In genomic region chr7:23759556-23760391, GRCh38 we compare ENCODE assay signal across 13 cellular contexts. TPM values are rescaled to one million over a fixed set of nuclear protein-coding genes. Genes with fewer than 3 reads are reported as not detected.
DNase-seq lines count a peak whose midpoint lies in the region; ATAC-seq and TF ChIP-seq lines count a peak whose summit lies in the region.
"Had no signal": no experiment of that assay in that cellular context is flagged by ENCODE, and none has a peak within 500 bp of the region (broad histone marks: within the 10 kb centered on the region; RNA-seq: fewer than 3 reads in every experiment).

No MANE protein-coding gene starts in this region.

- peaks cover 6 to 21% of the 10 kb centered on the region in 2 donors for H3K36me3 Mint-ChIP-seq in stimulated activated naive B cell treated with anti-CD40 and anti-IgM and Interleukin-4, amounts not matched to agents 10 μg/mL and 1 μg/mL and 100 μg/mL, for 72 hours

- no peak for TF ChIP-seq CTCF in colonic mucosa (IDR thresholded peaks at IDR 0.05)
- TF ChIP-seq CTCF in GM20000 (IDR thresholded peaks at IDR 0.05; ENCODE audit: extremely low read depth, missing control alignments), result no peak

- H3K9ac ChIP-seq in colonic mucosa (ENCODE audit: low read depth in 2 of 2, low read length in 2 of 2), result no peak overlapping the region

- H3K4me1 Mint-ChIP-seq in stimulated activated naive B cell treated with anti-CD40 and anti-IgM and Interleukin-4, amounts not matched to agents 10 μg/mL and 1 μg/mL and 100 μg/mL, for 72 hours, result peaks cover 0 to 7% of the 10 kb centered on the region in 2 donors

- H3K27ac Mint-ChIP-seq in stimulated activated naive B cell treated with anti-CD40 and anti-IgM and Interleukin-4, amounts not matched to agents 10 μg/mL and 1 μg/mL and 100 μg/mL, for 72 hours, result no peak overlapping the region
- H3K27ac Mint-ChIP-seq: activated naive CD8-positive, alpha-beta T cell had no signal

- intact Hi-C loops in colonic mucosa (cut with DNase I), result no loop called here

- DNase-seq in H4 (ENCODE audit: low spot score), result peak; percentile 84
- peak; percentile 17 for DNase-seq in NCI-H510A (lab: John Stamatoyannopoulos, UW)
- peak; percentile 29 for DNase-seq in colonic mucosa
- DNase-seq in renal cortical epithelial cell (ENCODE audit: low read depth), result peak; percentile 99
- DNase-seq in mucosa of gallbladder (ENCODE audit: low spot score), result no peak
- DNase-seq in GM20000 (ENCODE audit: low spot score), result no peak
- no peak for DNase-seq in stimulated activated naive B cell treated with anti-CD40 and anti-IgM and Interleukin-4, amounts not matched to agents 10 μg/mL and 1 μg/mL and 100 μg/mL, for 72 hours
- DNase-seq: foreskin melanocyte, GDM1 had no signal

- no peak overlapping the region for H3K4me3 ChIP-seq in colonic mucosa

- H3K9me3 ChIP-seq in colonic mucosa, result no peaks in the 10 kb centered on the region
- H3K9me3 ChIP-seq: neutrophil had no signal

- no peaks in the 10 kb centered on the region for H3K36me3 ChIP-seq in colonic mucosa
- H3K36me3 ChIP-seq: neutrophil had no signal

- peaks cover 2 to 5% of the 10 kb centered on the region in 2 donors for H3K9me3 Mint-ChIP-seq in stimulated activated naive B cell treated with anti-CD40 and anti-IgM and Interleukin-4, amounts not matched to agents 10 μg/mL and 1 μg/mL and 100 μg/mL, for 72 hours

- no peak for ATAC-seq in HG03520 (IDR thresholded peaks at IDR 0.05; ENCODE audit: unreplicated experiment)
- ATAC-seq in stimulated activated naive B cell treated with anti-CD40 and anti-IgM and Interleukin-4, amounts not matched to agents 10 μg/mL and 1 μg/mL and 100 μg/mL, for 72 hours (replicated peaks), result no peak
- ATAC-seq: activated CD4-positive, CD25-positive, alpha-beta regulatory T cell treated with anti-CD3 and anti-CD28 coated beads, Interleukin-2, amount 50 U/mL, for 24 hours had no signal

- no peaks in the 10 kb centered on the region for H3K4me1 ChIP-seq in colonic mucosa

- H3K27ac ChIP-seq in colonic mucosa, result no peak overlapping the region
- H3K27ac ChIP-seq: neutrophil had no signal

- H3K4me3 Mint-ChIP-seq in stimulated activated naive B cell treated with anti-CD40 and anti-IgM and Interleukin-4, amounts not matched to agents 10 μg/mL and 1 μg/mL and 100 μg/mL, for 72 hours, result no peak overlapping the region
- H3K4me3 Mint-ChIP-seq: activated naive CD8-positive, alpha-beta T cell had no signal

- peaks cover 0 to 5% of the 10 kb centered on the region in 2 donors for H3K27me3 Mint-ChIP-seq in stimulated activated naive B cell treated with anti-CD40 and anti-IgM and Interleukin-4, amounts not matched to agents 10 μg/mL and 1 μg/mL and 100 μg/mL, for 72 hours
- H3K27me3 Mint-ChIP-seq: activated naive CD8-positive, alpha-beta T cell had no signal

- H3K27me3 ChIP-seq in colonic mucosa, result no peaks in the 10 kb centered on the region
- H3K27me3 ChIP-seq: neutrophil had no signal

RNA-seq across cellular contexts. Expression of gene STK31, which starts 49.8 kb away (rescaled TPM):
- total RNA-seq in H4 (2014; rRNA removed; shearing (Covaris generic)), result 0.56 TPM in 1 of 2 replicates, not detected in the other
- total RNA-seq in colonic mucosa (under 1 TPM; 0.77 to 0.96 TPM), renal cortical epithelial cell (0.25 and 0.69 TPM in 2 replicates), mucosa of gallbladder (1.0 TPM)

Comparison
In these comparisons a context has a peak if more than half of its experiments do, and no peak if none do; other contexts are left out.
1. DNase-seq: peak in H4 (single experiment), NCI-H510A (single experiment), colonic mucosa (single experiment) and renal cortical epithelial cell (single experiment); none in mucosa of gallbladder (single experiment), GM20000 (single experiment) and stimulated activated naive B cell treated with anti-CD40 and anti-IgM and Interleukin-4, amounts not matched to agents 10 μg/mL and 1 μg/mL and 100 μg/mL, for 72 hours (single experiment).